In genomic region chr1:2526824-2527552, GRCh38 we compare ENCODE assay signal across 1 cellular context.
TF ChIP-seq lines count a peak whose summit lies in the region.

No MANE protein-coding gene starts in this region.

TF ChIP-seq in H1, 55 proteins besides CTCF, POLR2A, EP300 and RAD21:
- TF ChIP-seq KDM5A (IDR thresholded peaks at IDR 0.05; ENCODE audit: low read length) (no peak), SIN3A (conservative IDR thresholded peaks at IDR 0.05 in 1 of 2, IDR thresholded peaks at IDR 0.05 in 1 of 2; ENCODE audit: low read depth in 1 of 2, low read length in 2 of 2) (peak; percentile 64 to 74; a peak in 3 of 4 replicates), TCF12 (IDR thresholded peaks at IDR 0.05; ENCODE audit: low read depth, low read length) (no peak), BCL11A (IDR thresholded peaks at IDR 0.05; ENCODE audit: low read depth in 2 of 2, low read length in 2 of 2) (no peak), SAP30 (IDR thresholded peaks at IDR 0.05; ENCODE audit: insufficient read depth, insufficient replicate concordance, low read length) (peak; percentile 52), MAX (IDR thresholded peaks at IDR 0.05) (peak; percentile 71), USF2 (IDR thresholded peaks at IDR 0.05; ENCODE audit: low read length) (peak; percentile 51; the same call in 1 of the 2 replicates), CTBP2 (IDR thresholded peaks at IDR 0.05; ENCODE audit: borderline replicate concordance, insufficient read depth, insufficient read length, low read length) (no peak), RNF2 (IDR thresholded peaks at IDR 0.05; ENCODE audit: borderline replicate concordance, low read depth, low read length, missing control alignments, poor library complexity, severe bottlenecking) (no peak), EZH2 (IDR thresholded peaks at IDR 0.05; ENCODE audit: low read depth, low read length, severe bottlenecking) (peak; percentile 23)
